In genomic region chr7:121633186-121633585, GRCh38 we compare ENCODE assay signal across 25 cellular contexts.
"Had no signal": no experiment of that assay in that cellular context is flagged by ENCODE, and none has a peak within 500 bp of the region (broad histone marks: within the 10 kb centered on the region; RNA-seq: fewer than 3 reads in every experiment).

No MANE protein-coding gene starts in this region.

- H3K9me3 ChIP-seq: breast epithelium, gastrocnemius medialis, right lobe of liver, thoracic aorta had no signal

- H3K9me3 Mint-ChIP-seq: activated B cell treated with CpG ODN at 0.5 μM for 24 hours; activated naive CD4-positive, alpha-beta T cell treated with anti-CD3 and anti-CD28 coated beads, Interleukin-2, amount 50 U/mL, for 24 hours; activated T-helper 2 cell treated with anti-CD3 and anti-CD28 coated beads, Interferon-gamma antibody, Interleukin-2, Interleukin-4, amounts not matched to agents 10 μg/mL and 5 μg/mL and 100 μg/mL, durations not matched to agents 14 hours and 24 hours and 36 hours; stimulated activated naive CD8-positive, alpha-beta T cell treated with anti-CD3 and anti-CD28 coated beads, Interleukin-15, Interleukin-2, amounts not matched to agents 100 ng/mL and 50 ng/mL, for 24 hours; T-helper 2 cell treated with Interferon-gamma antibody and Interleukin-4, amounts not matched to agents 5 μg/mL and 100 μg/mL, for 36 hours had no signal

- H3K4me3 Mint-ChIP-seq: activated B cell treated with CpG ODN at 0.5 μM for 24 hours; activated CD4-positive, alpha-beta T cell treated with anti-CD3 and anti-CD28 coated beads for 36 hours; activated CD8-positive, alpha-beta memory T cell treated with anti-CD3 and anti-CD28 coated beads, Interleukin-2, amount 10 ng/mL, durations not matched to agents 7 days and 5 days; activated CD8-positive, alpha-beta T cell treated with anti-CD3 and anti-CD28 coated beads, Interleukin-2, amount 10 ng/mL, durations not matched to agents 7 days and 5 days; activated naive CD4-positive, alpha-beta T cell treated with anti-CD3 and anti-CD28 coated beads, Interleukin-2, amount 50 U/mL, for 24 hours; activated naive CD8-positive, alpha-beta T cell treated with anti-CD3 and anti-CD28 coated beads, Interleukin-2, amount 50 U/mL, for 24 hours; naive thymus-derived CD8-positive, alpha-beta T cell; stimulated activated naive CD8-positive, alpha-beta T cell treated with anti-CD3 and anti-CD28 coated beads, Interleukin-15, Interleukin-2, amounts not matched to agents 100 ng/mL and 50 ng/mL, for 24 hours; T-helper 2 cell treated with Interferon-gamma antibody and Interleukin-4, amounts not matched to agents 5 μg/mL and 100 μg/mL, for 36 hours had no signal

- H3K4me3 ChIP-seq: breast epithelium, gastrocnemius medialis, right lobe of liver, skin epidermis, thoracic aorta had no signal

- H3K27ac Mint-ChIP-seq: activated B cell treated with CpG ODN at 0.5 μM for 24 hours; activated CD4-positive, alpha-beta T cell treated with anti-CD3 and anti-CD28 coated beads for 36 hours; activated CD8-positive, alpha-beta memory T cell treated with anti-CD3 and anti-CD28 coated beads, Interleukin-2, amount 10 ng/mL, durations not matched to agents 7 days and 5 days; activated CD8-positive, alpha-beta T cell treated with anti-CD3 and anti-CD28 coated beads, Interleukin-2, amount 10 ng/mL, durations not matched to agents 7 days and 5 days; activated naive CD4-positive, alpha-beta T cell treated with anti-CD3 and anti-CD28 coated beads, Interleukin-2, amount 50 U/mL, for 24 hours; activated naive CD8-positive, alpha-beta T cell treated with anti-CD3 and anti-CD28 coated beads, Interleukin-2, amount 50 U/mL, for 24 hours; activated T-helper 2 cell treated with anti-CD3 and anti-CD28 coated beads, Interferon-gamma antibody, Interleukin-2, Interleukin-4, amounts not matched to agents 10 μg/mL and 5 μg/mL and 100 μg/mL, durations not matched to agents 14 hours and 24 hours and 36 hours; naive thymus-derived CD8-positive, alpha-beta T cell; stimulated activated naive CD8-positive, alpha-beta T cell treated with anti-CD3 and anti-CD28 coated beads, Interleukin-15, Interleukin-2, amounts not matched to agents 100 ng/mL and 50 ng/mL, for 24 hours; T-helper 2 cell treated with Interferon-gamma antibody and Interleukin-4, amounts not matched to agents 5 μg/mL and 100 μg/mL, for 36 hours had no signal

- H3K4me1 Mint-ChIP-seq: activated B cell treated with CpG ODN at 0.5 μM for 24 hours; activated CD4-positive, alpha-beta T cell treated with anti-CD3 and anti-CD28 coated beads for 36 hours; activated CD8-positive, alpha-beta memory T cell treated with anti-CD3 and anti-CD28 coated beads, Interleukin-2, amount 10 ng/mL, durations not matched to agents 7 days and 5 days; activated naive CD4-positive, alpha-beta T cell treated with anti-CD3 and anti-CD28 coated beads, Interleukin-2, amount 50 U/mL, for 24 hours; activated naive CD8-positive, alpha-beta T cell treated with anti-CD3 and anti-CD28 coated beads, Interleukin-2, amount 50 U/mL, for 24 hours; naive thymus-derived CD8-positive, alpha-beta T cell had no signal

- H3K27me3 ChIP-seq: breast epithelium, gastrocnemius medialis, right lobe of liver had no signal

- ATAC-seq: activated CD4-positive, alpha-beta T cell treated with anti-CD3 and anti-CD28 coated beads for 36 hours; activated CD8-positive, alpha-beta memory T cell treated with anti-CD3 and anti-CD28 coated beads, Interleukin-2, amount 10 ng/mL, durations not matched to agents 7 days and 5 days; activated CD8-positive, alpha-beta T cell treated with anti-CD3 and anti-CD28 coated beads, Interleukin-2, amount 10 ng/mL, durations not matched to agents 7 days and 5 days; activated naive CD8-positive, alpha-beta T cell treated with anti-CD3 and anti-CD28 coated beads, Interleukin-2, amount 50 U/mL, for 24 hours; gastrocnemius medialis; left colon; naive thymus-derived CD8-positive, alpha-beta T cell; right lobe of liver had no signal

- H3K27ac ChIP-seq: breast epithelium, gastrocnemius medialis, right lobe of liver, skin epidermis, thoracic aorta had no signal

- H3K36me3 Mint-ChIP-seq: activated CD8-positive, alpha-beta memory T cell treated with anti-CD3 and anti-CD28 coated beads, Interleukin-2, amount 10 ng/mL, durations not matched to agents 7 days and 5 days; activated naive CD4-positive, alpha-beta T cell treated with anti-CD3 and anti-CD28 coated beads, Interleukin-2, amount 50 U/mL, for 24 hours; naive thymus-derived CD8-positive, alpha-beta T cell had no signal

- H3K4me1 ChIP-seq: breast epithelium, gastrocnemius medialis, right lobe of liver had no signal

- H3K27me3 Mint-ChIP-seq: activated CD4-positive, alpha-beta T cell treated with anti-CD3 and anti-CD28 coated beads for 36 hours; activated CD8-positive, alpha-beta memory T cell treated with anti-CD3 and anti-CD28 coated beads, Interleukin-2, amount 10 ng/mL, durations not matched to agents 7 days and 5 days; activated naive CD8-positive, alpha-beta T cell treated with anti-CD3 and anti-CD28 coated beads, Interleukin-2, amount 50 U/mL, for 24 hours; stimulated activated naive CD8-positive, alpha-beta T cell treated with anti-CD3 and anti-CD28 coated beads, Interleukin-15, Interleukin-2, amounts not matched to agents 100 ng/mL and 50 ng/mL, for 24 hours had no signal

- H3K36me3 ChIP-seq: breast epithelium, gastrocnemius medialis, right lobe of liver, thoracic aorta had no signal

- DNase-seq: activated B cell treated with CpG ODN at 0.5 μM for 24 hours; activated CD4-positive, alpha-beta T cell treated with anti-CD3 and anti-CD28 coated beads for 36 hours; activated CD8-positive, alpha-beta memory T cell treated with anti-CD3 and anti-CD28 coated beads, Interleukin-2, amount 10 ng/mL, durations not matched to agents 7 days and 5 days; activated CD8-positive, alpha-beta T cell treated with anti-CD3 and anti-CD28 coated beads, Interleukin-2, amount 10 ng/mL, durations not matched to agents 7 days and 5 days; activated naive CD8-positive, alpha-beta T cell treated with anti-CD3 and anti-CD28 coated beads, Interleukin-2, amount 50 U/mL, for 24 hours; activated T-cell treated with anti-CD3 and anti-CD28 coated beads, Interleukin-2, amount 50 U/mL, for 48 hours; amygdala; effector CD8-positive, alpha-beta T cell; gastrocnemius medialis; glutamatergic neuron; left colon; mammary epithelial cell; naive thymus-derived CD8-positive, alpha-beta T cell; right lobe of liver; stimulated activated CD4-positive, alpha-beta T cell treated with anti-CD3 and anti-CD28 coated beads, Interleukin-12 subunit alpha, Interleukin-12 subunit beta, amount 100 ng/mL, for 4 hours; stimulated activated CD4-positive, alpha-beta T cell treated with anti-CD3 and anti-CD28 coated beads, Interleukin-4, amount 100 ng/mL, for 1 hour; T-helper 1 cell; trophoblast cell had no signal
